ENCODE assay signal across 11 cellular contexts in the genomic region with DNA sequence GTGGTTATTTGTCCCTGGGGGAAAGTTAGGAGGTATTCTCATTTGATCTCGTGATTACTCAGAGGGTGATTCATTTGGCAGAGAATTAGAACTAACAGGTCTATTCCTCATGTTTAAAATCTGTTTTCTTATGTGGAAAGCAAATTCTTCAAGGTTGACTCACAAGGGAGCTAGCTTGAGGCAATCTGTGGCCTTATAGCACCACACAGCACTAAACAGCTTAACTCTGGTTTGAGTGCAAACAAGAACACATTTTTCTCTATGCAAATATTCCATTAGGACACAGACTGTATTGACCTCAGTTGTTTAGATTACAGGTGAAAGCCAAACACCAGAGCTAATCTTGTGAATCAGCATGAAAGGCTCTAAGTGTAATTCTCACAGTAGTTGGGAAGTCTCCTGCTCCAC.
DNase-seq lines count a peak whose midpoint lies in the region; TF ChIP-seq lines count a peak whose summit lies in the region.
"Had no signal": no experiment of that assay in that cellular context is flagged by ENCODE, and none has a peak within 500 bp of the region (broad histone marks: within the 10 kb centered on the region; RNA-seq: fewer than 3 reads in every experiment).

No MANE protein-coding gene starts in this region.

- no peak overlapping the region for H3K18ac ChIP-seq in mesendoderm (ENCODE audit: low read length)

- H2BK15ac ChIP-seq in mesendoderm (replicated peaks; ENCODE audit: low read depth), result no peak overlapping the region

- no peaks in the 10 kb centered on the region for H3K9me3 ChIP-seq in sigmoid colon

- no peak for TF ChIP-seq POLR2A in sigmoid colon (IDR thresholded peaks at IDR 0.05)

- no CpG with 5 or more reads among the region's 1 CpG for WGBS in mesendoderm (ENCODE audit: extremely low coverage, insufficient coverage, low lambda C conversion rate)
- 10 to 31% methylated on average over 1 of the region's 1 CpG for WGBS in sigmoid colon, 2 donors

- H3K27me3 Mint-ChIP-seq in Calu3 (ENCODE audit: unreplicated experiment), result no peaks in the 10 kb centered on the region

- in situ Hi-C loops in G401 (cut with HindIII; ENCODE audit: low sequenced_read_pairs), result no loop called here

- H3K79me2 ChIP-seq in mesendoderm (ENCODE audit: control insufficient read depth, insufficient read depth, low read length), result no peaks in the 10 kb centered on the region

- H3K27me3 ChIP-seq in mesendoderm (ENCODE audit: insufficient read depth, low read length, poor library complexity), result no peaks in the 10 kb centered on the region
- no peaks in the 10 kb centered on the region for H3K27me3 ChIP-seq in sigmoid colon

- H3K36me3 ChIP-seq in mesendoderm (ENCODE audit: control insufficient read depth, insufficient read depth, low read length) (no peaks in the 10 kb centered on the region), sigmoid colon (no peaks in the 10 kb centered on the region)

- H3K79me1 ChIP-seq in mesendoderm (ENCODE audit: low read length), result no peaks in the 10 kb centered on the region

- no peaks in the 10 kb centered on the region for H3K4me1 ChIP-seq in mesendoderm (ENCODE audit: control insufficient read depth, low read depth, low read length)
- H3K4me1 ChIP-seq in sigmoid colon, result no peaks in the 10 kb centered on the region

- no peak overlapping the region for H3K27ac ChIP-seq in mesendoderm (ENCODE audit: low read depth, low read length)
- H3K27ac ChIP-seq in sigmoid colon, result no peak overlapping the region
- H3K27ac ChIP-seq: C4-2B had no signal

- no peak overlapping the region for H3K56ac ChIP-seq in mesendoderm (ENCODE audit: low read length)

- H2BK120ac ChIP-seq in mesendoderm (ENCODE audit: low read depth, low read length), result no peak overlapping the region

- no peak overlapping the region for H3K4me3 Mint-ChIP-seq in Calu3 (ENCODE audit: low read depth, unreplicated experiment)
- H3K4me3 Mint-ChIP-seq: nephron progenitor cell had no signal

- no peak overlapping the region for H4K5ac ChIP-seq in mesendoderm (ENCODE audit: low read length)

- H4K8ac ChIP-seq in mesendoderm (ENCODE audit: low read depth, low read length), result no peak overlapping the region

- no peak overlapping the region for H2BK5ac ChIP-seq in mesendoderm (ENCODE audit: low read length)

- no peak overlapping the region for H2AK5ac ChIP-seq in mesendoderm (ENCODE audit: low read length)

- BruUV-seq in Calu3 (replicated peaks; lab: Mats Ljungman, UMichigan), result no TSS peak

- no peak overlapping the region for H3K4ac ChIP-seq in mesendoderm (ENCODE audit: low read depth, low read length)

- H3K27ac Mint-ChIP-seq in Calu3 (ENCODE audit: unreplicated experiment), result no peak overlapping the region
- H3K27ac Mint-ChIP-seq: nephron progenitor cell had no signal

- TF ChIP-seq CTCF in Calu3 (IDR thresholded peaks at IDR 0.05; ENCODE audit: unreplicated experiment) (no peak), cardiac fibroblast (IDR thresholded peaks at IDR 0.05; ENCODE audit: low read depth, low read length) (no peak), sigmoid colon (IDR thresholded peaks at IDR 0.05) (no peak)

- no peak overlapping the region for H3K9ac ChIP-seq in mesendoderm (ENCODE audit: low read length)

- intact Hi-C loops in Calu3 (cut with micrococcal nuclease; ENCODE audit: unreplicated experiment), result loop anchor here (5.0 to 10.0 kb wide), 3 partner anchors 46 to 139 kb away; no protein-coding TSS in a partner anchor
- intact Hi-C loops in sigmoid colon (cut with DNase I), result no loop called here

- CTCF ChIA-PET in Calu3 (lab: Charles Lee), result interaction anchor here (0.8 to 1.2 kb wide), 3 partner anchors 68 to 228 kb away, joined by 3 to 4 read pairs (median 4); no protein-coding TSS in a partner anchor

- H3K36me3 Mint-ChIP-seq in Calu3 (ENCODE audit: insufficient read depth, unreplicated experiment), result no peaks in the 10 kb centered on the region

- H3K23ac ChIP-seq in mesendoderm (ENCODE audit: low read length), result no peak overlapping the region

- no peak overlapping the region for H3K4me2 ChIP-seq in mesendoderm (ENCODE audit: low read length)

- H3K4me1 Mint-ChIP-seq in Calu3 (ENCODE audit: low read depth, unreplicated experiment), result peaks cover 10% of the 10 kb centered on the region
- H3K4me1 Mint-ChIP-seq: nephron progenitor cell had no signal

- TF ChIP-seq EP300 in sigmoid colon (IDR thresholded peaks at IDR 0.05), result no peak

- peaks cover 9% of the 10 kb centered on the region for H3K9me3 Mint-ChIP-seq in Calu3 (ENCODE audit: low read depth, unreplicated experiment)

- H3K4me3 ChIP-seq in cardiac fibroblast (replicated peaks in 1 of 2; ENCODE audit: low read depth in 2 of 2, low read length in 2 of 2), result no peak overlapping the region
- no peak overlapping the region for H3K4me3 ChIP-seq in mesendoderm (ENCODE audit: low read length)
- no peak overlapping the region for H3K4me3 ChIP-seq in sigmoid colon
- H3K4me3 ChIP-seq: K562 had no signal

- DNase-seq in Calu3 (peak; percentile 41), NCI-H226 (peak; percentile 1), cardiac fibroblast (ENCODE audit: low read depth in 2 of 2) (peak; percentile 1 to 83), mesendoderm (peak; percentile 61), sigmoid colon (no peak), G401 (ENCODE audit: low spot score) (no peak)
- no peak for DNase-seq in stimulated activated CD8-positive, alpha-beta memory T cell treated with anti-CD3 and anti-CD28 coated beads, Interleukin-4, amount 100 ng/mL, for 48 hours
- no peak for DNase-seq in activated CD8-positive, alpha-beta memory T cell treated with anti-CD3 and anti-CD28 coated beads, Interleukin-2, amount 50 U/mL, for 48 hours
- DNase-seq: nephron progenitor cell had no signal

Comparison
In these comparisons a context has a peak if more than half of its experiments do, and no peak if none do; other contexts are left out.
1. DNase-seq: peak in Calu3 (single experiment), NCI-H226 (single experiment), cardiac fibroblast (2 of 2) and mesendoderm (single experiment); none in stimulated activated CD8-positive, alpha-beta memory T cell treated with anti-CD3 and anti-CD28 coated beads, Interleukin-4, amount 100 ng/mL, for 48 hours (single experiment), activated CD8-positive, alpha-beta memory T cell treated with anti-CD3 and anti-CD28 coated beads, Interleukin-2, amount 50 U/mL, for 48 hours (single experiment), sigmoid colon (single experiment) and G401 (single experiment).